8 cellular contexts compared by ENCODE assay signal in genomic region chr3:49940667-49941249, GRCh38. TPM values are rescaled to one million over a fixed set of nuclear protein-coding genes. Genes with fewer than 3 reads are reported as not detected.
DNase-seq lines count a peak whose midpoint lies in the region; ATAC-seq and TF ChIP-seq lines count a peak whose summit lies in the region.

No MANE protein-coding gene starts in this region.

- in situ Hi-C loops in mammary epithelial cell (cut with MboI; ENCODE audit: low sequenced_read_pairs in 2 of 2), result no loop called here

- intact Hi-C loops in mammary epithelial cell (cut with micrococcal nuclease), result loop anchor here (2.0 kb wide), 1 partner anchor 40 kb away; no protein-coding TSS in a partner anchor

- H3K4me3 ChIP-seq in mammary epithelial cell (replicated peaks in 1 of 3; ENCODE audit: insufficient read depth in 1 of 3, low read depth in 2 of 3, low read length in 3 of 3), result peak overlapping the region; percentile 95 to 100 (median 99)
- peak overlapping the region; percentile 85 to 87 for H3K4me3 ChIP-seq in muscle layer of colon (ENCODE audit: low read depth in 1 of 2, low read length in 2 of 2)

- peaks cover 55% of the 10 kb centered on the region for H3K79me2 ChIP-seq in mammary epithelial cell (ENCODE audit: insufficient read depth, low read length)

- BruUV-seq in mammary epithelial cell (replicated peaks; lab: Mats Ljungman, UMichigan), result TSS peak; percentile 75

- H3K4me1 ChIP-seq in mammary epithelial cell (ENCODE audit: insufficient read depth, low read length) (peaks cover 8% of the 10 kb centered on the region), muscle layer of colon (ENCODE audit: insufficient read depth, low read length) (peaks cover 7% of the 10 kb centered on the region)

- 5% methylated on average over 23 of the region's 23 CpGs for WGBS in mammary epithelial cell (ENCODE audit: low coverage, missing lambda C conversion rate)

- H3K9me3 ChIP-seq in mammary epithelial cell (replicated peaks; ENCODE audit: insufficient read depth, low read length) (no peaks in the 10 kb centered on the region), muscle layer of colon (ENCODE audit: low read length) (no peaks in the 10 kb centered on the region)

- dilution Hi-C loops in mammary epithelial cell (cut with HindIII; ENCODE audit: low sequenced_read_pairs), result no loop called here

- peak overlapping the region; percentile 87 for H3K4me2 ChIP-seq in mammary epithelial cell (ENCODE audit: insufficient read depth, low read depth, low read length)

- peak overlapping the region; percentile 92 for H2AFZ ChIP-seq in mammary epithelial cell (ENCODE audit: low read depth, low read length)

- DNase-seq in AML-193 (lab: John Stamatoyannopoulos, UW), result peak; percentile 16 to 21
- DNase-seq in mammary epithelial cell, result no peak
- DNase-seq in NCI-H345 treated with DMSO at 0.1 percent for 48 hours (lab: John Stamatoyannopoulos, UW; ENCODE audit: unreplicated experiment), result no peak
- DNase-seq in NCI-H2227 (lab: John Stamatoyannopoulos, UW; ENCODE audit: unreplicated experiment), result no peak
- DNase-seq in GF-D8 (lab: John Stamatoyannopoulos, UW), result no peak

- H3K27ac ChIP-seq in mammary epithelial cell (ENCODE audit: insufficient read depth, low read depth, low read length) (peak overlapping the region; percentile 81), muscle layer of colon (ENCODE audit: low read depth, low read length) (peak overlapping the region; percentile 90)

- ATAC-seq in HG03196 (IDR thresholded peaks at IDR 0.05; ENCODE audit: unreplicated experiment) (peak; percentile 14), GM19463 (IDR thresholded peaks at IDR 0.05; ENCODE audit: unreplicated experiment) (no peak)

- H3K9ac ChIP-seq in mammary epithelial cell (ENCODE audit: insufficient read depth, low read length), result peak overlapping the region; percentile 97
- H3K9ac ChIP-seq in muscle layer of colon (ENCODE audit: low read length), result peak overlapping the region; percentile 90

- H3K27me3 ChIP-seq in mammary epithelial cell (ENCODE audit: insufficient read depth, low read length) (no peaks in the 10 kb centered on the region), muscle layer of colon (ENCODE audit: control insufficient read depth in 1 of 2, insufficient read depth in 2 of 2, low read length in 2 of 2) (no peaks in the 10 kb centered on the region)

- CTCF ChIA-PET in mammary epithelial cell (lab: Charles Lee; ENCODE audit: low non-redundant PET), result interaction anchor here (0.7 kb wide), 2 partner anchors 9 to 14 kb away, joined by 3 to 4 read pairs; no protein-coding TSS in a partner anchor

- H3K36me3 ChIP-seq in mammary epithelial cell (ENCODE audit: insufficient read depth, low read length), result peaks cover 2% of the 10 kb centered on the region
- no peaks in the 10 kb centered on the region for H3K36me3 ChIP-seq in muscle layer of colon (ENCODE audit: insufficient read depth, low read length)

- H4K20me1 ChIP-seq in mammary epithelial cell (ENCODE audit: insufficient read depth, low read length), result no peaks in the 10 kb centered on the region

- no peak for TF ChIP-seq CTCF in mammary epithelial cell (conservative IDR thresholded peaks at IDR 0.05 in 1 of 2, IDR thresholded peaks at IDR 0.05 in 1 of 2; ENCODE audit: extremely low read depth in 1 of 2, insufficient read depth in 1 of 2, low read depth in 1 of 2, low read length in 2 of 2)

RNA-seq across cellular contexts. Expression of gene RBM6, which starts 0.8 kb away (rescaled TPM):
- total RNA-seq in mammary epithelial cell, result 10 to 100 TPM; 39.8 to 60.9 TPM
- polyA plus RNA-seq in mammary epithelial cell, result 22.9 TPM
- polyA minus RNA-seq in mammary epithelial cell, result 91.8 TPM

RNA-seq across cellular contexts. Expression of gene MON1A, which starts 11.1 kb away (rescaled TPM):
- total RNA-seq in mammary epithelial cell, result 10 to 100 TPM; 11.5 to 15.9 TPM
- polyA plus RNA-seq in mammary epithelial cell, result 17.6 TPM
- polyA minus RNA-seq in mammary epithelial cell, result 11.0 TPM

RNA-seq across cellular contexts. Expression of gene MST1R, which starts 37.1 kb away (rescaled TPM):
- 10 to 100 TPM in 1 of 2 donors, 1 to 10 TPM in 1; 7.7 to 62.2 TPM for total RNA-seq in mammary epithelial cell
- 56.4 TPM for polyA plus RNA-seq in mammary epithelial cell
- 43.0 TPM for polyA minus RNA-seq in mammary epithelial cell

Comparison
In these comparisons a context has a peak if more than half of its experiments do, and no peak if none do; other contexts are left out.
1. DNase-seq: peak in AML-193 (2 of 2); none in mammary epithelial cell (single experiment), NCI-H345 treated with DMSO at 0.1 percent for 48 hours (single experiment), NCI-H2227 (single experiment) and GF-D8 (single experiment).